15 cellular contexts compared by ENCODE assay signal in genomic region chr6:167739721-167740475, GRCh38.
DNase-seq lines count a peak whose midpoint lies in the region; ATAC-seq and TF ChIP-seq lines count a peak whose summit lies in the region.
"Had no signal": no experiment of that assay in that cellular context is flagged by ENCODE, and none has a peak within 500 bp of the region (broad histone marks: within the 10 kb centered on the region; RNA-seq: fewer than 3 reads in every experiment).

No MANE protein-coding gene starts in this region.

- no peak overlapping the region for H3K4me3 Mint-ChIP-seq in activated T-helper 17 cell treated with anti-CD3 and anti-CD28 coated beads, Interleukin-2, amount 50 U/mL, for 72 hours
- H3K4me3 Mint-ChIP-seq in activated CD4-positive, alpha-beta T cell treated with anti-CD3 and anti-CD28 coated beads for 36 hours, result no peak overlapping the region
- H3K4me3 Mint-ChIP-seq: B cell; CD14-positive monocyte; CD8-positive, alpha-beta T cell had no signal

- no peak overlapping the region for H3K4ac ChIP-seq in mesenchymal stem cell (ENCODE audit: low read depth in 1 of 2, low read length in 2 of 2)

- no peak for TF ChIP-seq EP300 in stomach (IDR thresholded peaks at IDR 0.05)

- no peak overlapping the region for H4K91ac ChIP-seq in mesenchymal stem cell (ENCODE audit: low read length)

- H3K79me2 ChIP-seq in Karpas-422 (ENCODE audit: low read length), result no peaks in the 10 kb centered on the region

- no peak overlapping the region for H3K4me3 ChIP-seq in BLaER1 treated with 17β-estradiol and CSF1 and Interleukin-3, amounts not matched to agents 10 nM and 100 nM
- H3K4me3 ChIP-seq in mesenchymal stem cell (ENCODE audit: insufficient read depth in 1 of 2, low read depth in 1 of 2, low read length in 2 of 2), result no peak overlapping the region
- H3K4me3 ChIP-seq in stomach, result no peak overlapping the region
- H3K4me3 ChIP-seq in Karpas-422 (ENCODE audit: low read length), result no peak overlapping the region
- H3K4me3 ChIP-seq: GM23248 had no signal

- TF ChIP-seq POLR2A in stomach (IDR thresholded peaks at IDR 0.05), result no peak

- H3K23ac ChIP-seq in mesenchymal stem cell (ENCODE audit: low read length in 2 of 2), result no peak overlapping the region

- peaks cover 9% of the 10 kb centered on the region for H3K27me3 Mint-ChIP-seq in activated T-helper 17 cell treated with anti-CD3 and anti-CD28 coated beads, Interleukin-2, amount 50 U/mL, for 72 hours
- H3K27me3 Mint-ChIP-seq in activated CD4-positive, alpha-beta T cell treated with anti-CD3 and anti-CD28 coated beads for 36 hours, result peaks cover 3% of the 10 kb centered on the region

- no peak overlapping the region for H3K9ac ChIP-seq in BLaER1 treated with 17β-estradiol and CSF1 and Interleukin-3, amounts not matched to agents 10 nM and 100 nM
- no peak overlapping the region for H3K9ac ChIP-seq in mesenchymal stem cell (ENCODE audit: low read length)
- no peak overlapping the region for H3K9ac ChIP-seq in Karpas-422 (ENCODE audit: low read length)
- H3K9ac ChIP-seq: GM23248 had no signal

- H3K27ac Mint-ChIP-seq in activated T-helper 17 cell treated with anti-CD3 and anti-CD28 coated beads, Interleukin-2, amount 50 U/mL, for 72 hours, result no peak overlapping the region
- no peak overlapping the region for H3K27ac Mint-ChIP-seq in activated CD4-positive, alpha-beta T cell treated with anti-CD3 and anti-CD28 coated beads for 36 hours
- H3K27ac Mint-ChIP-seq: B cell; CD14-positive monocyte; CD8-positive, alpha-beta T cell had no signal

- H3K36me3 ChIP-seq in BLaER1 treated with 17β-estradiol and CSF1 and Interleukin-3, amounts not matched to agents 10 nM and 100 nM, result peaks cover 0 to 6% (median 0%) of the 10 kb centered on the region in 11 experiments; a peak in 2 of 22 replicates
- H3K36me3 ChIP-seq in mesenchymal stem cell (ENCODE audit: control insufficient read depth in 1 of 2, insufficient read depth in 2 of 2, low read depth in 1 of 2, low read length in 2 of 2) (no peaks in the 10 kb centered on the region), stomach (no peaks in the 10 kb centered on the region), Karpas-422 (ENCODE audit: insufficient read depth, low read length) (no peaks in the 10 kb centered on the region)

- no peaks in the 10 kb centered on the region for H3K4me1 Mint-ChIP-seq in activated T-helper 17 cell treated with anti-CD3 and anti-CD28 coated beads, Interleukin-2, amount 50 U/mL, for 72 hours
- no peaks in the 10 kb centered on the region for H3K4me1 Mint-ChIP-seq in activated CD4-positive, alpha-beta T cell treated with anti-CD3 and anti-CD28 coated beads for 36 hours
- H3K4me1 Mint-ChIP-seq: CD14-positive monocyte had no signal

- CTCF ChIA-PET in activated CD4-positive, alpha-beta T cell treated with anti-CD3 and anti-CD28 coated beads for 36 hours (lab: Charles Lee), result no interaction called here

- no peak overlapping the region for H3K14ac ChIP-seq in mesenchymal stem cell (ENCODE audit: low read length in 2 of 2)

- H3K4me1 ChIP-seq in BLaER1 treated with 17β-estradiol and CSF1 and Interleukin-3, amounts not matched to agents 10 nM and 100 nM, result peaks cover 45 to 78% (median 59%) of the 10 kb centered on the region in 10 experiments
- peaks cover 3% of the 10 kb centered on the region for H3K4me1 ChIP-seq in mesenchymal stem cell (ENCODE audit: control insufficient read depth, insufficient read depth, low read depth, low read length)
- peaks cover 0 to 7% (median 2%) of the 10 kb centered on the region in 4 donors for H3K4me1 ChIP-seq in stomach
- no peaks in the 10 kb centered on the region for H3K4me1 ChIP-seq in Karpas-422 (ENCODE audit: low read length)

- no peak for ATAC-seq in activated T-helper 17 cell treated with anti-CD3 and anti-CD28 coated beads, Interleukin-2, amount 50 U/mL, for 72 hours (replicated peaks)
- ATAC-seq in activated CD4-positive, alpha-beta T cell treated with anti-CD3 and anti-CD28 coated beads for 36 hours, result no peak
- ATAC-seq: CD8-positive, alpha-beta T cell had no signal

- intact Hi-C loops in stomach (cut with DNase I; ENCODE audit: low total_unique reads), result no loop called here
- intact Hi-C loops in activated CD4-positive, alpha-beta T cell treated with anti-CD3 and anti-CD28 coated beads for 36 hours (cut with DNase I, micrococcal nuclease), result no loop called here

- POLR2A ChIA-PET in activated CD4-positive, alpha-beta T cell treated with anti-CD3 and anti-CD28 coated beads for 36 hours (lab: Charles Lee), result no interaction called here

- H2AK5ac ChIP-seq in mesenchymal stem cell (ENCODE audit: low read length, severe bottlenecking), result no peak overlapping the region

- no peak for TF ChIP-seq CTCF in stomach (IDR thresholded peaks at IDR 0.05)

- H3K27ac ChIP-seq in BLaER1 treated with 17β-estradiol and CSF1 and Interleukin-3, amounts not matched to agents 10 nM and 100 nM, result peak overlapping the region in 2 of 11 experiments; percentile 2 to 31; a peak in 3 of 22 replicates
- H3K27ac ChIP-seq in mesenchymal stem cell (ENCODE audit: low read length, poor library complexity, severe bottlenecking) (no peak overlapping the region), stomach (no peak overlapping the region), Karpas-422 (ENCODE audit: low read length) (no peak overlapping the region)
- H3K27ac ChIP-seq: GM23248 had no signal

- H4K8ac ChIP-seq in mesenchymal stem cell (ENCODE audit: low read length), result no peak overlapping the region

- H3K36me3 Mint-ChIP-seq in activated T-helper 17 cell treated with anti-CD3 and anti-CD28 coated beads, Interleukin-2, amount 50 U/mL, for 72 hours (ENCODE audit: low read depth), result no peaks in the 10 kb centered on the region
- no peaks in the 10 kb centered on the region for H3K36me3 Mint-ChIP-seq in activated CD4-positive, alpha-beta T cell treated with anti-CD3 and anti-CD28 coated beads for 36 hours (ENCODE audit: low read depth)
- H3K36me3 Mint-ChIP-seq: CD14-positive monocyte; CD8-positive, alpha-beta T cell had no signal

- H3K9me3 ChIP-seq in BLaER1 treated with 17β-estradiol and CSF1 and Interleukin-3, amounts not matched to agents 10 nM and 100 nM (replicated peaks in 1 of 11), result peaks cover 8 to 26% (median 20%) of the 10 kb centered on the region in 11 experiments
- H3K9me3 ChIP-seq in mesenchymal stem cell (ENCODE audit: control insufficient read depth, low read length) (peaks cover 3% of the 10 kb centered on the region), stomach (peaks cover 0 to 4% (median 2%) of the 10 kb centered on the region in 4 donors), Karpas-422 (ENCODE audit: low read length) (no peaks in the 10 kb centered on the region)

- peak overlapping the region in 1 of 2 experiments; percentile 37 for H2BK12ac ChIP-seq in mesenchymal stem cell (ENCODE audit: low read length in 2 of 2)

- peak overlapping the region; percentile 58 to 76 (median 70) for H3K4me2 ChIP-seq in BLaER1 treated with 17β-estradiol and CSF1 and Interleukin-3, amounts not matched to agents 10 nM and 100 nM
- H3K4me2 ChIP-seq in mesenchymal stem cell (ENCODE audit: low read length, poor library complexity, severe bottlenecking) (no peak overlapping the region), Karpas-422 (ENCODE audit: low read depth, low read length, poor library complexity, severe bottlenecking) (no peak overlapping the region)

- H3K9me3 Mint-ChIP-seq in activated T-helper 17 cell treated with anti-CD3 and anti-CD28 coated beads, Interleukin-2, amount 50 U/mL, for 72 hours, result no peaks in the 10 kb centered on the region
- no peaks in the 10 kb centered on the region for H3K9me3 Mint-ChIP-seq in activated CD4-positive, alpha-beta T cell treated with anti-CD3 and anti-CD28 coated beads for 36 hours (ENCODE audit: low read depth)
- H3K9me3 Mint-ChIP-seq: CD8-positive, alpha-beta T cell had no signal

- no peak overlapping the region for H3K18ac ChIP-seq in mesenchymal stem cell (ENCODE audit: low read depth in 1 of 2, low read length in 2 of 2)

- no peaks in the 10 kb centered on the region for H3K27me3 ChIP-seq in BLaER1 treated with 17β-estradiol and CSF1 and Interleukin-3, amounts not matched to agents 10 nM and 100 nM
- H3K27me3 ChIP-seq in mesenchymal stem cell (ENCODE audit: control insufficient read depth in 1 of 2, insufficient read depth in 1 of 2, low read length in 2 of 2) (peaks cover 0 to 24% of the 10 kb centered on the region in 2 experiments), stomach (peaks cover 0 to 9% (median 0%) of the 10 kb centered on the region in 3 donors), Karpas-422 (ENCODE audit: low read length) (no peaks in the 10 kb centered on the region)

- H3K79me1 ChIP-seq in mesenchymal stem cell (replicated peaks; ENCODE audit: low read length, poor library complexity, severe bottlenecking), result no peaks in the 10 kb centered on the region

- no peak overlapping the region for H2BK120ac ChIP-seq in mesenchymal stem cell (ENCODE audit: low read depth, low read length)

- no peaks in the 10 kb centered on the region for H4K20me1 ChIP-seq in BLaER1 treated with 17β-estradiol and CSF1 and Interleukin-3, amounts not matched to agents 10 nM and 100 nM
- no peaks in the 10 kb centered on the region for H4K20me1 ChIP-seq in Karpas-422 (ENCODE audit: insufficient read depth, low read depth, low read length)

- H2BK15ac ChIP-seq in mesenchymal stem cell (ENCODE audit: low read depth, poor library complexity, severe bottlenecking), result no peak overlapping the region

- H3K9me2 ChIP-seq in Karpas-422 (replicated peaks; ENCODE audit: insufficient read depth, low read length), result no peaks in the 10 kb centered on the region

- H2BK5ac ChIP-seq in mesenchymal stem cell (ENCODE audit: low read depth, low read length, poor library complexity, severe bottlenecking), result no peak overlapping the region

- 91% methylated on average over 20 of the region's 23 CpGs for WGBS in mesenchymal stem cell
- WGBS in stomach, 5 donors, result 92 to 97% (median 94%) methylated on average over 23 of the region's 23 CpGs

- no peak overlapping the region for H2AFZ ChIP-seq in mesenchymal stem cell (ENCODE audit: low read depth, low read length)
- no peak overlapping the region for H2AFZ ChIP-seq in Karpas-422 (ENCODE audit: low read length)
- H2AFZ ChIP-seq: GM23248 had no signal

- peak; percentile 30 for DNase-seq in MV-4-11 (lab: John Stamatoyannopoulos, UW)
- peak; percentile 9 for DNase-seq in mesenchymal stem cell
- peak; percentile 5 for DNase-seq in stomach
- DNase-seq in Karpas-422, result no peak
- no peak for DNase-seq in activated CD4-positive, alpha-beta T cell treated with anti-CD3 and anti-CD28 coated beads for 36 hours
- DNase-seq: CD8-positive, alpha-beta T cell; COR-L47; DMS153; DMS79 treated with DMSO at 0.1 percent for 48 hours; EL; GM23248 had no signal

Comparison
In these comparisons a context has a peak if more than half of its experiments do, and no peak if none do; other contexts are left out.
1. H3K4me2 ChIP-seq: peak in BLaER1 treated with 17β-estradiol and CSF1 and Interleukin-3, amounts not matched to agents 10 nM and 100 nM (11 of 11); none in mesenchymal stem cell (single experiment) and Karpas-422 (single experiment).
2. DNase-seq: peak in MV-4-11 (single experiment), mesenchymal stem cell (single experiment) and stomach (single experiment); none in Karpas-422 (single experiment) and activated CD4-positive, alpha-beta T cell treated with anti-CD3 and anti-CD28 coated beads for 36 hours (single experiment).